ENCODE assay signal across 19 cellular contexts in genomic region chr3:122892118-122892517, GRCh38.
DNase-seq lines count a peak whose midpoint lies in the region; ATAC-seq, FAIRE-seq and TF ChIP-seq lines count a peak whose summit lies in the region.
"Had no signal": no experiment of that assay in that cellular context is flagged by ENCODE, and none has a peak within 500 bp of the region (broad histone marks: within the 10 kb centered on the region; RNA-seq: fewer than 3 reads in every experiment).

No MANE protein-coding gene starts in this region.

- H3K9ac ChIP-seq in HepG2 (ENCODE audit: insufficient read depth, low read depth, low read length), result no peak overlapping the region
- no peak overlapping the region for H3K9ac ChIP-seq in PC-3 (ENCODE audit: low read length)
- H3K9ac ChIP-seq: KMS-11 had no signal

- H3K27me3 ChIP-seq in HepG2 (ENCODE audit: control insufficient read depth in 1 of 2, insufficient read depth in 2 of 2, low read length in 2 of 2) (peaks cover 0 to 3% of the 10 kb centered on the region in 2 experiments; a peak in 1 of 5 replicates), right lobe of liver (no peaks in the 10 kb centered on the region), PC-3 (ENCODE audit: low read length) (no peaks in the 10 kb centered on the region)
- H3K27me3 ChIP-seq: SJSA1 had no signal

- POLR2A ChIA-PET in HepG2 (lab: Yijun Ruan, JAX), result no interaction called here
- POLR2A ChIA-PET in PC-3 (lab: Charles Lee; ENCODE audit: unreplicated experiment), result no interaction called here

- BruUV-seq in HepG2 (replicated peaks; lab: Mats Ljungman, UMichigan) (no TSS peak), PC-3 (replicated peaks; lab: Mats Ljungman, UMichigan) (no TSS peak)

- H3F3A ChIP-seq in PC-3 (ENCODE audit: low read length, unreplicated experiment), result no peaks in the 10 kb centered on the region

- H3K4me2 ChIP-seq in HepG2 (ENCODE audit: low read depth, low read length) (no peak overlapping the region), PC-3 (ENCODE audit: low read length) (no peak overlapping the region)
- H3K4me2 ChIP-seq: GM23338, KMS-11 had no signal

- H3K27ac ChIP-seq in HepG2 (ENCODE audit: extremely low read length, insufficient read depth, low read length) (no peak overlapping the region), right lobe of liver (no peak overlapping the region), PC-3 (ENCODE audit: low read length) (no peak overlapping the region)
- H3K27ac ChIP-seq: KMS-11, SJSA1 had no signal

- H3K9me2 ChIP-seq in PC-3 (replicated peaks; ENCODE audit: low read length), result no peaks in the 10 kb centered on the region

- in situ Hi-C loops in HepG2 (cut with HindIII; ENCODE audit: extremely low pct_ligation_motif_present, low pct_unique_long_range_greater_than_20kb), result no loop called here

- no peak for TF ChIP-seq RAD21 in HepG2 (CRISPR knock-in tag; IDR thresholded peaks at IDR 0.05)

- WGBS in HepG2 (ENCODE audit: low lambda C conversion rate), result 92% methylated on average over 12 of the region's 12 CpGs
- WGBS in right lobe of liver (ENCODE audit: insufficient coverage, low coverage, low lambda C conversion rate, missing lambda C conversion rate), result 88% methylated on average over 12 of the region's 12 CpGs

- H3K4me1 ChIP-seq in HepG2 (ENCODE audit: insufficient read depth, low read length) (peaks cover 39% of the 10 kb centered on the region), right lobe of liver (no peaks in the 10 kb centered on the region), PC-3 (ENCODE audit: insufficient read depth, low read length) (peaks cover 19% of the 10 kb centered on the region)
- H3K4me1 ChIP-seq: SJSA1 had no signal

- H3K4me3 ChIP-seq in HepG2 (replicated peaks in 1 of 3; ENCODE audit: insufficient read depth in 1 of 3, low read depth in 2 of 3, low read length in 3 of 3), result no peak overlapping the region
- no peak overlapping the region for H3K4me3 ChIP-seq in right lobe of liver
- H3K4me3 ChIP-seq in PC-3 (ENCODE audit: low read length), result no peak overlapping the region
- H3K4me3 ChIP-seq: GM12878, GM23338, SJSA1 had no signal

- DNase-seq in HepG2 (ENCODE audit: low spot score), result no peak
- DNase-seq in right lobe of liver, result no peak
- peak; percentile 23 for DNase-seq in NCI-H446 treated with DMSO at 0.1 percent for 48 hours (lab: John Stamatoyannopoulos, UW)
- DNase-seq in fibroblast of peridontal ligament (ENCODE audit: extremely low read depth), result peak; percentile 41
- DNase-seq in superior temporal gyrus (ENCODE audit: extremely low spot score), result peak; percentile 45
- DNase-seq in NCI-H1694 (lab: John Stamatoyannopoulos, UW), result no peak
- no peak for DNase-seq in PC-3
- DNase-seq: 8988T, DND-41, HCEC 1CT, NCI-H187, NCI-H345, NCI-H526 had no signal

- H2AFZ ChIP-seq in HepG2 (ENCODE audit: low read length), result no peak overlapping the region
- no peak overlapping the region for H2AFZ ChIP-seq in PC-3 (ENCODE audit: low read length)
- H2AFZ ChIP-seq: GM23338 had no signal

- TF ChIP-seq CTCF in HepG2 (CRISPR knock-in tag; IDR thresholded peaks at IDR 0.05) (no peak), right lobe of liver (IDR thresholded peaks at IDR 0.05) (no peak), PC-3 (conservative IDR thresholded peaks at IDR 0.05; ENCODE audit: low read depth, low read length) (no peak)

- H3K36me3 ChIP-seq in HepG2 (replicated peaks in 1 of 2; ENCODE audit: control insufficient read depth in 1 of 2, insufficient read depth in 2 of 2, low read length in 2 of 2) (no peaks in the 10 kb centered on the region), right lobe of liver (no peaks in the 10 kb centered on the region), PC-3 (ENCODE audit: low read depth, low read length) (no peaks in the 10 kb centered on the region)
- H3K36me3 ChIP-seq: SJSA1 had no signal

- H3K79me2 ChIP-seq in HepG2 (ENCODE audit: insufficient read depth, low read length) (no peaks in the 10 kb centered on the region), PC-3 (ENCODE audit: low read length) (no peaks in the 10 kb centered on the region)

- intact Hi-C loops in HepG2 (cut with micrococcal nuclease; ENCODE audit: unreplicated experiment), result no loop called here
- intact Hi-C loops in right lobe of liver (cut with DNase I), result no loop called here
- intact Hi-C loops in PC-3 (cut with micrococcal nuclease), result no loop called here

- CTCF ChIA-PET in HepG2 (lab: Yijun Ruan, JAX; ENCODE audit: low intra/inter-chr PET ratio, low total read pairs) (no interaction called here), PC-3 (lab: Charles Lee) (interaction anchor here (0.6 kb wide), 1 partner anchor 224 kb away, joined by 4 read pairs; no protein-coding TSS in a partner anchor)

- FAIRE-seq in HepG2 (lab: Jason Lieb, UNC), result no peak
- FAIRE-seq: GM12878, RCC 7860 had no signal

- TF ChIP-seq EP300 in HepG2 (IDR thresholded peaks at IDR 0.05; ENCODE audit: low read depth in 2 of 2, low read length in 2 of 2) (no peak), HepG2 (CRISPR knock-in tag; IDR thresholded peaks at IDR 0.05; ENCODE audit: borderline replicate concordance) (no peak)

- TF ChIP-seq POLR2A in HepG2 (IDR thresholded peaks at IDR 0.05; ENCODE audit: insufficient read depth in 1 of 2, low read depth in 2 of 2, low read length in 2 of 2), result no peak
- no peak for TF ChIP-seq POLR2A in right lobe of liver (IDR thresholded peaks at IDR 0.05)

- H4K20me1 ChIP-seq in HepG2 (ENCODE audit: insufficient read depth, low read length) (no peaks in the 10 kb centered on the region), PC-3 (ENCODE audit: low read length) (no peaks in the 10 kb centered on the region)

- ATAC-seq in HepG2 (no peak), right lobe of liver (no peak), HG03097 (IDR thresholded peaks at IDR 0.05; ENCODE audit: low FRiP score, unreplicated experiment) (no peak), PC-3 (no peak)
- ATAC-seq: GM12878, GM23338 had no signal

- H3K9me3 ChIP-seq in HepG2 (ENCODE audit: low read length) (no peaks in the 10 kb centered on the region), right lobe of liver (no peaks in the 10 kb centered on the region), PC-3 (ENCODE audit: low read length) (no peaks in the 10 kb centered on the region)
- H3K9me3 ChIP-seq: SJSA1 had no signal

TF ChIP-seq in HepG2, 621 proteins besides CTCF, POLR2A, EP300 and RAD21:
- TF ChIP-seq ZNF724P (CRISPR knock-in tag; IDR thresholded peaks at IDR 0.05; ENCODE audit: borderline replicate concordance), result no peak
- TF ChIP-seq ZBTB33 (CRISPR knock-in tag; IDR thresholded peaks at IDR 0.05), result peak; percentile 55; the same call in 1 of the 2 replicates

Comparison
In these comparisons a context has a peak if more than half of its experiments do, and no peak if none do; other contexts are left out.
1. DNase-seq: peak in NCI-H446 treated with DMSO at 0.1 percent for 48 hours (single experiment), fibroblast of peridontal ligament (single experiment) and superior temporal gyrus (single experiment); none in HepG2 (single experiment), right lobe of liver (0 of 3), NCI-H1694 (single experiment) and PC-3 (single experiment).